In the genomic region with DNA sequence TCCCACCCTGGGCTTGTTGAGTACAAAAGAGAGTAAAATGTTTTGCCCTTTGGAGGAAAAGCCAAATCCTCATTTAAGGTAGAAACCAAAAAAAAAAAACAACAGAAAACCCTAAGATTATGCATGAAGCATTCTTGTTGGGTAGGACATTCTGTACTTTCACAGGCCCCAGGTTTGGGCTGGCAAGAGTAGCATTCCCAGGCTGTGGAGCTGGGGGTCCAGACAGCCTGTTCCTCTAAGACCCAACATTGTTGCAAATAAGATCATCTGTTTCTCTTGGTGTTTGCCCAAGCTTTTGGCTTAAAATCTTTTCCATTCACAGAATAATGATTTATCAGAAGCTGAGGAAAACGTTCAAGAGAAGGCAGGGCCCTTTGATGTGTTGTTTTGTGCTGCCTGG, we compare ENCODE assay signal across 14 cellular contexts.
A peak's percentile ranks its signal among the peaks of the same experiment; 100 is the strongest.
DNase-seq lines count a peak whose midpoint lies in the region; ATAC-seq and TF ChIP-seq lines count a peak whose summit lies in the region.
"Had no signal": no experiment of that assay in that cellular context is flagged by ENCODE, and none has a peak within 500 bp of the region (broad histone marks: within the 10 kb centered on the region; RNA-seq: fewer than 3 reads in every experiment).

No MANE protein-coding gene starts in this region.

- H3K79me2 ChIP-seq in GM23248 (ENCODE audit: insufficient read depth), result peaks cover 20% of the 10 kb centered on the region

- ATAC-seq in natural killer cell (no peak), HG03045 (IDR thresholded peaks at IDR 0.05; ENCODE audit: unreplicated experiment) (no peak), gastrocnemius medialis (no peak), HG03342 (IDR thresholded peaks at IDR 0.05; ENCODE audit: unreplicated experiment) (no peak), HG03442 (IDR thresholded peaks at IDR 0.05; ENCODE audit: unreplicated experiment) (no peak)
- ATAC-seq: esophagus mucosa had no signal

- H3K9me3 ChIP-seq in GM23248 (ENCODE audit: low read depth), result no peaks in the 10 kb centered on the region
- no peaks in the 10 kb centered on the region for H3K9me3 ChIP-seq in gastrocnemius medialis

- H3K4me1 ChIP-seq in GM23248 (ENCODE audit: insufficient read depth) (peaks cover 28% of the 10 kb centered on the region), gastrocnemius medialis (peaks cover 7 to 9% of the 10 kb centered on the region in 2 donors)

- H3K27ac Mint-ChIP-seq in natural killer cell, result peak overlapping the region; percentile 93 to 94

- H3K4me3 Mint-ChIP-seq in natural killer cell, result no peak overlapping the region
- H3K4me3 Mint-ChIP-seq: brain had no signal

- TF ChIP-seq CTCF in 22Rv1 (IDR thresholded peaks at IDR 0.05) (no peak), astrocyte of the spinal cord (IDR thresholded peaks at IDR 0.05; ENCODE audit: low read depth, low read length) (no peak), natural killer cell (IDR thresholded peaks at IDR 0.05) (no peak), gastrocnemius medialis (IDR thresholded peaks at IDR 0.05 in 4 of 5, conservative IDR thresholded peaks at IDR 0.05 in 1 of 5) (no peak)

- H3K27me3 ChIP-seq in GM23248 (replicated peaks; ENCODE audit: insufficient read depth), result no peaks in the 10 kb centered on the region
- H3K27me3 ChIP-seq in gastrocnemius medialis, result no peaks in the 10 kb centered on the region

- H3K9me2 ChIP-seq in GM23248 (ENCODE audit: insufficient read depth), result no peaks in the 10 kb centered on the region

- H3K9me3 Mint-ChIP-seq in natural killer cell, result no peaks in the 10 kb centered on the region

- H4K20me1 ChIP-seq in GM23248 (ENCODE audit: insufficient read depth), result no peaks in the 10 kb centered on the region

- H3K9ac ChIP-seq in GM23248, result peak overlapping the region; percentile 72; the same call in 1 of the 2 replicates

- in situ Hi-C loops in GM23248 (cut with MboI) (loop anchor here (25.0 kb wide), 1 partner anchor 172 kb away; no protein-coding TSS in a partner anchor), astrocyte of the spinal cord (cut with HindIII; ENCODE audit: low sequenced_read_pairs) (loop anchor here (10.0 kb wide), 1 partner anchor 149 kb away; no protein-coding TSS in a partner anchor), gastrocnemius medialis (cut with MboI; ENCODE audit: low sequenced_read_pairs in 4 of 4) (no loop called here)

- peaks cover 27% of the 10 kb centered on the region; the same call in 1 of the 2 replicates for H3K36me3 ChIP-seq in GM23248 (ENCODE audit: low read depth)
- no peaks in the 10 kb centered on the region for H3K36me3 ChIP-seq in gastrocnemius medialis

- no peak overlapping the region for H2AFZ ChIP-seq in GM23248

- H3K36me3 Mint-ChIP-seq in natural killer cell, result peaks cover 23% of the 10 kb centered on the region
- H3K36me3 Mint-ChIP-seq: brain had no signal

- 48 to 50% methylated on average over 1 of the region's 1 CpG for WGBS in GM23248 (ENCODE audit: low coverage in 1 of 2, low lambda C conversion rate in 2 of 2, missing lambda C conversion rate in 2 of 2), 2 experiments

- no peaks in the 10 kb centered on the region for H3K27me3 Mint-ChIP-seq in natural killer cell (ENCODE audit: low read depth in 2 of 2)

- peaks cover 58% of the 10 kb centered on the region for H3F3A ChIP-seq in GM23248 (ENCODE audit: insufficient read depth)

- peak overlapping the region; percentile 69 for H3K27ac ChIP-seq in 22Rv1
- peak overlapping the region; percentile 96 for H3K27ac ChIP-seq in GM23248
- peak overlapping the region in 1 of 4 donors; percentile 92 for H3K27ac ChIP-seq in gastrocnemius medialis

- intact Hi-C loops in natural killer cell (cut with micrococcal nuclease), result no loop called here
- intact Hi-C loops in gastrocnemius medialis (cut with DNase I; ENCODE audit: low total_unique reads), result no loop called here

- no peak overlapping the region for H3K4me2 ChIP-seq in GM23248 (ENCODE audit: unreplicated experiment)

- H3K4me1 Mint-ChIP-seq in natural killer cell, result peaks cover 37 to 38% of the 10 kb centered on the region in 2 donors

- H3K4me3 ChIP-seq in GM23248 (no peak overlapping the region), astrocyte of the spinal cord (ENCODE audit: low read depth, low read length) (no peak overlapping the region), gastrocnemius medialis (no peak overlapping the region)

- TF ChIP-seq POLR2A in gastrocnemius medialis (IDR thresholded peaks at IDR 0.05), result no peak

- DNase-seq in GM23248 (no peak), astrocyte of the spinal cord (ENCODE audit: low read depth, low spot score) (peak; percentile 90), natural killer cell (no peak), gastrocnemius medialis (no peak)
- DNase-seq: C1 segment of cervical spinal cord; GF-D8; NCI-H2107; stimulated activated CD4-positive, alpha-beta T cell treated with anti-CD3 and anti-CD28 coated beads, Interleukin-12 subunit alpha, Interleukin-12 subunit beta, amount 100 ng/mL, for 4 hours had no signal

Comparison
In these comparisons a context has a peak if more than half of its experiments do, and no peak if none do; other contexts are left out.
1. in situ Hi-C loops: an anchor here in GM23248 (25.0 kb wide) and astrocyte of the spinal cord (10.0 kb wide); none called in gastrocnemius medialis.